Comparison of ENCODE assay signal across 19 cellular contexts in genomic region chr10:86659161-86659691, GRCh38. TPM values are rescaled to one million over a fixed set of nuclear protein-coding genes. Genes with fewer than 3 reads are reported as not detected.
"Had no signal": no experiment of that assay in that cellular context is flagged by ENCODE, and none has a peak within 500 bp of the region (broad histone marks: within the 10 kb centered on the region; RNA-seq: fewer than 3 reads in every experiment).

No MANE protein-coding gene starts in this region.

- H3K4me1 Mint-ChIP-seq: activated B cell treated with CpG ODN at 0.5 μM for 24 hours; activated CD4-positive, alpha-beta T cell treated with anti-CD3 and anti-CD28 coated beads, Interleukin-2, amount 10 ng/mL, durations not matched to agents 24 days and 14 days; activated naive CD8-positive, alpha-beta T cell treated with anti-CD3 and anti-CD28 coated beads for 36 hours; natural killer cell had no signal

- H3K27ac ChIP-seq: brain microvascular endothelial cell, epithelial cell of prostate, tibial nerve had no signal

- DNase-seq: activated B cell treated with CpG ODN at 0.5 μM for 24 hours; activated CD4-positive, alpha-beta T cell treated with anti-CD3 and anti-CD28 coated beads, Interleukin-2, amount 10 ng/mL, durations not matched to agents 24 days and 14 days; activated CD8-positive, alpha-beta memory T cell treated with anti-CD3 and anti-CD28 coated beads, Interleukin-2, amount 50 U/mL, for 4 hours; activated CD8-positive, alpha-beta T cell treated with anti-CD3 and anti-CD28 coated beads, Interleukin-2, amount 10 ng/mL, durations not matched to agents 7 days and 5 days; activated naive CD8-positive, alpha-beta T cell treated with anti-CD3 and anti-CD28 coated beads for 36 hours; activated T-cell treated with anti-CD3 and anti-CD28 coated beads, Interleukin-2, amount 50 U/mL, for 48 hours; brain microvascular endothelial cell; effector memory CD8-positive, alpha-beta T cell; foreskin melanocyte; mesendoderm; natural killer cell; stimulated activated CD4-positive, alpha-beta T cell treated with anti-CD3 and anti-CD28 coated beads, Interleukin-2, amount 100 ng/mL, for 24 hours; T-helper 2 cell had no signal

- H3K36me3 Mint-ChIP-seq: activated naive CD8-positive, alpha-beta T cell treated with anti-CD3 and anti-CD28 coated beads for 36 hours; natural killer cell had no signal

- H3K4me3 Mint-ChIP-seq: activated B cell treated with CpG ODN at 0.5 μM for 24 hours; activated CD4-positive, alpha-beta T cell treated with anti-CD3 and anti-CD28 coated beads, Interleukin-2, amount 10 ng/mL, durations not matched to agents 24 days and 14 days; activated CD8-positive, alpha-beta T cell treated with anti-CD3 and anti-CD28 coated beads, Interleukin-2, amount 10 ng/mL, durations not matched to agents 7 days and 5 days; activated naive CD8-positive, alpha-beta T cell treated with anti-CD3 and anti-CD28 coated beads for 36 hours; dendritic cell treated with granulocyte-macrophage colony-stimulating factor and Interleukin-4, amounts not matched to agents 40 ng/mL and 50 ng/mL, for 4 days; effector memory CD8-positive, alpha-beta T cell; natural killer cell had no signal

- H3K9me3 Mint-ChIP-seq: activated B cell treated with CpG ODN at 0.5 μM for 24 hours; activated CD4-positive, alpha-beta T cell treated with anti-CD3 and anti-CD28 coated beads, Interleukin-2, amount 10 ng/mL, durations not matched to agents 24 days and 14 days; activated naive CD8-positive, alpha-beta T cell treated with anti-CD3 and anti-CD28 coated beads for 36 hours; dendritic cell treated with granulocyte-macrophage colony-stimulating factor and Interleukin-4, amounts not matched to agents 40 ng/mL and 50 ng/mL, for 4 days; effector memory CD8-positive, alpha-beta T cell; natural killer cell had no signal

- H3K27me3 Mint-ChIP-seq: activated CD4-positive, alpha-beta T cell treated with anti-CD3 and anti-CD28 coated beads, Interleukin-2, amount 10 ng/mL, durations not matched to agents 24 days and 14 days; activated naive CD8-positive, alpha-beta T cell treated with anti-CD3 and anti-CD28 coated beads for 36 hours; dendritic cell treated with granulocyte-macrophage colony-stimulating factor and Interleukin-4, amounts not matched to agents 40 ng/mL and 50 ng/mL, for 4 days had no signal

- H3K36me3 ChIP-seq: brain microvascular endothelial cell, tibial nerve had no signal

- H3K4me3 ChIP-seq: tibial nerve had no signal

- ATAC-seq: activated CD8-positive, alpha-beta T cell treated with anti-CD3 and anti-CD28 coated beads, Interleukin-2, amount 10 ng/mL, durations not matched to agents 7 days and 5 days; effector memory CD8-positive, alpha-beta T cell; left lobe of liver; natural killer cell had no signal

- H3K9me3 ChIP-seq: tibial nerve had no signal

- H3K27me3 ChIP-seq: brain microvascular endothelial cell, tibial nerve had no signal

- H3K27ac Mint-ChIP-seq: activated B cell treated with CpG ODN at 0.5 μM for 24 hours; activated CD4-positive, alpha-beta T cell treated with anti-CD3 and anti-CD28 coated beads, Interleukin-2, amount 10 ng/mL, durations not matched to agents 24 days and 14 days; activated CD8-positive, alpha-beta T cell treated with anti-CD3 and anti-CD28 coated beads, Interleukin-2, amount 10 ng/mL, durations not matched to agents 7 days and 5 days; activated naive CD8-positive, alpha-beta T cell treated with anti-CD3 and anti-CD28 coated beads for 36 hours; dendritic cell treated with granulocyte-macrophage colony-stimulating factor and Interleukin-4, amounts not matched to agents 40 ng/mL and 50 ng/mL, for 4 days; effector memory CD8-positive, alpha-beta T cell; natural killer cell had no signal

RNA-seq across cellular contexts. Expression of gene OPN4, which starts 4.9 kb away (rescaled TPM):
- total RNA-seq: activated B cell treated with CpG ODN at 0.5 μM for 24 hours; activated CD4-positive, alpha-beta T cell treated with anti-CD3 and anti-CD28 coated beads, Interleukin-2, amount 10 ng/mL, durations not matched to agents 24 days and 14 days; activated CD8-positive, alpha-beta T cell treated with anti-CD3 and anti-CD28 coated beads, Interleukin-2, amount 10 ng/mL, durations not matched to agents 7 days and 5 days; activated naive CD8-positive, alpha-beta T cell treated with anti-CD3 and anti-CD28 coated beads for 36 hours; fibroblast of lung; left lobe of liver; natural killer cell; pulmonary artery endothelial cell had no signal
- polyA plus RNA-seq: fibroblast of lung had no signal

RNA-seq across cellular contexts. Expression of gene LDB3, which starts 9.1 kb away (rescaled TPM):
- total RNA-seq: activated B cell treated with CpG ODN at 0.5 μM for 24 hours; activated CD4-positive, alpha-beta T cell treated with anti-CD3 and anti-CD28 coated beads, Interleukin-2, amount 10 ng/mL, durations not matched to agents 24 days and 14 days; pulmonary artery endothelial cell had no signal
